In the genomic region with DNA sequence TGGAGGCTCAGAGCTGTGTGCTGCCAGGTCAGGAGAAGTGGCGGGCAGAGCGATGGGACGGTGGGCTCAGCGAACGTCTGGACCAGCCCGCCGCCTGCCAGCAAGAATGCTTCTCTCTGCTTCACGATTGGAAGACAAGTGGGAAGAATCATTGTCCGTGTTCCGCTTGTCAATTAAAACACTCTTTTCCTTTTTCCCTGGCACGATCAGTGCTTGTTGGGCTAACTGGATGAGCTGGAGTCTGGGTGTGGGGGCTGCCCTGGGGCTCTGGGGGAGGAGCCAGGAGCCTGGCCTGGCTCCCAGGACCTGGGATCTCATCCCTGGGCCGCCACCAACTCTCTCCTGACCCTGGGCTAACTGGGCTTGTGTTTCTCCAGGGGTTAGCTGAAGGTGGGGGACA, we compare ENCODE assay signal across 12 cellular contexts. TPM values are rescaled to one million over a fixed set of nuclear protein-coding genes. Genes with fewer than 3 reads are reported as not detected.
DNase-seq lines count a peak whose midpoint lies in the region; ATAC-seq and TF ChIP-seq lines count a peak whose summit lies in the region.
"Had no signal": no experiment of that assay in that cellular context is flagged by ENCODE, and none has a peak within 500 bp of the region (broad histone marks: within the 10 kb centered on the region; RNA-seq: fewer than 3 reads in every experiment).

No MANE protein-coding gene starts in this region.

- H3K4me3 ChIP-seq in CD8-positive, alpha-beta memory T cell (ENCODE audit: low read length): no peak overlapping the region
- H3K4me3 ChIP-seq in SJCRH30 (peak overlapping the region; percentile 89), fibroblast of villous mesenchyme (ENCODE audit: low read depth, low read length) (peak overlapping the region; percentile 80)

- H3K36me3 ChIP-seq in CD8-positive, alpha-beta memory T cell (ENCODE audit: insufficient read depth, low read length): no peaks in the 10 kb centered on the region
- H3K36me3 ChIP-seq in SJCRH30: peaks cover 5% of the 10 kb centered on the region

- CTCF ChIA-PET in CD8-positive, alpha-beta memory T cell (lab: Charles Lee): no interaction called here

- H3K27me3 ChIP-seq in CD8-positive, alpha-beta memory T cell (ENCODE audit: insufficient read depth, low read length, poor library complexity, severe bottlenecking): no peaks in the 10 kb centered on the region
- no peaks in the 10 kb centered on the region for H3K27me3 ChIP-seq in SJCRH30

- DNase-seq in CD8-positive, alpha-beta memory T cell: no peak
- DNase-seq in SJCRH30: peak in 1 of 2 experiments; percentile 44
- peak; percentile 57 for DNase-seq in fibroblast of villous mesenchyme (ENCODE audit: low read depth)
- peak; percentile 28 for DNase-seq in retina
- no peak for DNase-seq in amniotic stem cell (lab: John Stamatoyannopoulos, UW)
- DNase-seq: activated CD4-positive, alpha-beta T cell treated with anti-CD3 and anti-CD28 coated beads for 1 hour; cerebellar nuclear complex; naive thymus-derived CD8-positive, alpha-beta T cell; NCI-H510A treated with DMSO at 0.1 percent for 48 hours had no signal

- POLR2A ChIA-PET in CD8-positive, alpha-beta memory T cell (lab: Charles Lee): no interaction called here

- peak overlapping the region in 4 of 7 donors; percentile 13 to 75 (median 51) for H3K4me3 Mint-ChIP-seq in CD8-positive, alpha-beta memory T cell

- H3K4me1 ChIP-seq in CD8-positive, alpha-beta memory T cell (ENCODE audit: insufficient read depth, low read length): no peaks in the 10 kb centered on the region
- peaks cover 39% of the 10 kb centered on the region for H3K4me1 ChIP-seq in SJCRH30

- no peak for ATAC-seq in HG02852 (IDR thresholded peaks at IDR 0.05; ENCODE audit: unreplicated experiment)
- no peak for ATAC-seq in GM21825 (IDR thresholded peaks at IDR 0.05; ENCODE audit: unreplicated experiment)
- ATAC-seq in HG03442 (IDR thresholded peaks at IDR 0.05; ENCODE audit: unreplicated experiment): no peak
- ATAC-seq: naive thymus-derived CD8-positive, alpha-beta T cell had no signal

- peak overlapping the region in 1 of 8 donors; percentile 29 for H3K27ac Mint-ChIP-seq in CD8-positive, alpha-beta memory T cell
- H3K27ac Mint-ChIP-seq: naive thymus-derived CD8-positive, alpha-beta T cell had no signal

- no peak overlapping the region for H3K27ac ChIP-seq in CD8-positive, alpha-beta memory T cell (ENCODE audit: low read depth, low read length)
- H3K27ac ChIP-seq in SJCRH30: peak overlapping the region; percentile 13

- H3K27me3 Mint-ChIP-seq in CD8-positive, alpha-beta memory T cell: peaks cover 3 to 25% of the 10 kb centered on the region in 2 donors

- peaks cover 0 to 5% (median 5%) of the 10 kb centered on the region in 3 donors for H3K4me1 Mint-ChIP-seq in CD8-positive, alpha-beta memory T cell

- no peaks in the 10 kb centered on the region for H3K9me3 Mint-ChIP-seq in CD8-positive, alpha-beta memory T cell
- H3K9me3 Mint-ChIP-seq: naive thymus-derived CD8-positive, alpha-beta T cell had no signal

- no peaks in the 10 kb centered on the region for H3K9me3 ChIP-seq in CD8-positive, alpha-beta memory T cell (ENCODE audit: low read length)
- H3K9me3 ChIP-seq in SJCRH30 (replicated peaks): no peaks in the 10 kb centered on the region

- no peaks in the 10 kb centered on the region for H3K36me3 Mint-ChIP-seq in CD8-positive, alpha-beta memory T cell
- H3K36me3 Mint-ChIP-seq: naive thymus-derived CD8-positive, alpha-beta T cell had no signal

- TF ChIP-seq CTCF in fibroblast of villous mesenchyme (IDR thresholded peaks at IDR 0.05; ENCODE audit: insufficient read depth, low read depth, low read length): no peak

RNA-seq across cellular contexts. Expression of gene COL5A1, which starts 1.7 kb away (rescaled TPM):
- total RNA-seq in CD8-positive, alpha-beta memory T cell: under 1 TPM; 0.02 to 0.13 TPM
- 0.43 TPM for polyA plus RNA-seq in CD8-positive, alpha-beta memory T cell
- 30.9 and 32.1 TPM in 2 replicates for total RNA-seq in SJCRH30 (2014; rRNA removed; shearing (Covaris generic))
- 295 and 502 TPM in 2 replicates for total RNA-seq in fibroblast of villous mesenchyme
- polyA plus RNA-seq: naive thymus-derived CD8-positive, alpha-beta T cell had no signal

Comparison
In these comparisons a context has a peak if more than half of its experiments do, and no peak if none do; other contexts are left out.
1. DNase-seq: peak in fibroblast of villous mesenchyme (single experiment) and retina (single experiment); none in CD8-positive, alpha-beta memory T cell (0 of 5) and amniotic stem cell (single experiment).
2. RNA of gene COL5A1, which starts 1.7 kb away (total RNA-seq): 295 to 502 TPM in fibroblast of villous mesenchyme and 30.9 to 32.1 TPM in SJCRH30; 0.02 to 0.13 TPM in CD8-positive, alpha-beta memory T cell; every median in the first group is over 10 times any median in the second.